In the genomic region with DNA sequence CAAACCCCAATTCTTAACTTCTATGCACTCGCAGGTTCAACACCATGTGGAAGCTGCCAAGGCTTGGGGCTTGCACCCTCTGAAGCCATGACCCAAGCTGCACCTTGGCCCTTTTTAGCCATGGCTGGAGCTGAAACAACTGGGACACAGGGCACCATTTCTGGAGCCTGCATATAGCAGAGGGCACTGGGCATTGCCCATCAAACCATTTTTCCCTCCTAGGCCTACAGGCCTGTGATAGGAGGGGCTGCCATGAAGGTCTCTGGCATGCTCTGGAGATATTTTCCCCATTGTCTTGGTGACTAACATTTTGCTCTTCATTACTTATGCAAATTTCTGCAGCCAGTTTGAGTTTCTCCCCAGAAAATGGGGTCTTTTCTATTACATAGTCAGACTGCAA, we compare ENCODE assay signal across 34 cellular contexts.
"Had no signal": no experiment of that assay in that cellular context is flagged by ENCODE, and none has a peak within 500 bp of the region (broad histone marks: within the 10 kb centered on the region; RNA-seq: fewer than 3 reads in every experiment).

No MANE protein-coding gene starts in this region.

- H3K4me2 ChIP-seq: KMS-11 had no signal

- H3K4me3 ChIP-seq: MG63 had no signal

- DNase-seq: Karpas-422, Kasumi-1, MG63, MM.1S, MV-4-11, NCI-H1048, NCI-H1092, NCI-H1092 treated with DMSO at 0.1 percent for 48 hours, NCI-H1105, NCI-H1105 treated with DMSO at 0.1 percent for 48 hours, NCI-H1417, NCI-H1417 treated with DMSO at 0.1 percent for 48 hours, NCI-H1436, NCI-H1436 treated with DMSO at 0.1 percent for 48 hours, NCI-H146, NCI-H1694, NCI-H1694 treated with DMSO at 0.1 percent for 48 hours, NCI-H187, NCI-H187 treated with DMSO at 0.1 percent for 48 hours, NCI-H1930, NCI-H2029, NCI-H2029 treated with DMSO at 0.1 percent for 48 hours, NCI-H2081, NCI-H2081 treated with DMSO at 0.1 percent for 48 hours, NCI-H2107, NCI-H2171, NCI-H2171 treated with DMSO at 0.1 percent for 48 hours, NCI-H2227 treated with DMSO at 0.1 percent for 48 hours, NCI-H226, NCI-H345, NCI-H446, NCI-H446 treated with DMSO at 0.1 percent for 48 hours, NCI-H510A had no signal

- H3K36me3 ChIP-seq: MG63 had no signal

- H3K9ac ChIP-seq: KMS-11 had no signal

- H3K27me3 ChIP-seq: MG63 had no signal

- H3K27ac ChIP-seq: KMS-11 had no signal
